17 cellular contexts compared by ENCODE assay signal in genomic region chr12:86777335-86777734, GRCh38.
"Had no signal": no experiment of that assay in that cellular context is flagged by ENCODE, and none has a peak within 500 bp of the region (broad histone marks: within the 10 kb centered on the region; RNA-seq: fewer than 3 reads in every experiment).

No MANE protein-coding gene starts in this region.

- H3K9ac ChIP-seq: neural progenitor cell had no signal

- H3K36me3 ChIP-seq: esophagus squamous epithelium, neural progenitor cell, ovary, sigmoid colon had no signal

- H3K4me3 ChIP-seq: coronary artery, esophagus squamous epithelium, neural progenitor cell, ovary, sigmoid colon, testis had no signal

- H3K4me1 ChIP-seq: esophagus squamous epithelium, foreskin keratinocyte, neural progenitor cell, sigmoid colon, testis had no signal

- ATAC-seq: activated naive CD8-positive, alpha-beta T cell treated with anti-CD3 and anti-CD28 coated beads, Interleukin-2, amount 50 U/mL, for 24 hours; activated T-helper 17 cell treated with anti-CD3 and anti-CD28 coated beads, Interleukin-2, amount 50 U/mL, for 72 hours; foreskin keratinocyte; stimulated activated naive CD8-positive, alpha-beta T cell treated with anti-CD3 and anti-CD28 coated beads, Interleukin-15, amount 100 ng/mL, for 72 hours had no signal

- DNase-seq: activated CD4-positive, alpha-beta T cell treated with anti-CD3 and anti-CD28 coated beads, Interleukin-2, amount 50 U/mL, for 1 hour; activated naive CD4-positive, alpha-beta T cell treated with anti-CD3 and anti-CD28 coated beads for 36 hours; activated naive CD8-positive, alpha-beta T cell treated with anti-CD3 and anti-CD28 coated beads, Interleukin-2, amount 50 U/mL, for 24 hours; aorta; esophagus squamous epithelium; foreskin keratinocyte; immature natural killer cell; naive B cell; ovary; sigmoid colon; stimulated activated CD4-positive, alpha-beta T cell treated with anti-CD3 and anti-CD28 coated beads, Interleukin-1b, Interleukin-23, amount 100 ng/mL, for 48 hours; stimulated activated naive CD8-positive, alpha-beta T cell treated with anti-CD3 and anti-CD28 coated beads, Interleukin-15, amount 100 ng/mL, for 72 hours; testis had no signal

- H3K4me2 ChIP-seq: neural progenitor cell had no signal

- H3K9me3 ChIP-seq: esophagus squamous epithelium, ovary, sigmoid colon, testis had no signal

- H3K4me1 Mint-ChIP-seq: activated naive CD8-positive, alpha-beta T cell treated with anti-CD3 and anti-CD28 coated beads, Interleukin-2, amount 50 U/mL, for 24 hours; activated T-helper 17 cell treated with anti-CD3 and anti-CD28 coated beads, Interleukin-2, amount 50 U/mL, for 72 hours; central memory CD8-positive, alpha-beta T cell; immature natural killer cell; naive B cell; neural progenitor cell; stimulated activated naive CD8-positive, alpha-beta T cell treated with anti-CD3 and anti-CD28 coated beads, Interleukin-15, amount 100 ng/mL, for 72 hours had no signal

- H3K27ac ChIP-seq: coronary artery, esophagus squamous epithelium, foreskin keratinocyte, neural progenitor cell, ovary, sigmoid colon, testis had no signal

- H3K27ac Mint-ChIP-seq: activated naive CD4-positive, alpha-beta T cell treated with anti-CD3 and anti-CD28 coated beads for 36 hours; activated naive CD8-positive, alpha-beta T cell treated with anti-CD3 and anti-CD28 coated beads, Interleukin-2, amount 50 U/mL, for 24 hours; activated T-helper 17 cell treated with anti-CD3 and anti-CD28 coated beads, Interleukin-2, amount 50 U/mL, for 72 hours; immature natural killer cell; naive B cell; neural progenitor cell; stimulated activated naive CD8-positive, alpha-beta T cell treated with anti-CD3 and anti-CD28 coated beads, Interleukin-15, amount 100 ng/mL, for 72 hours had no signal

- H3K27me3 Mint-ChIP-seq: activated naive CD8-positive, alpha-beta T cell treated with anti-CD3 and anti-CD28 coated beads, Interleukin-2, amount 50 U/mL, for 24 hours; activated T-helper 17 cell treated with anti-CD3 and anti-CD28 coated beads, Interleukin-2, amount 50 U/mL, for 72 hours; central memory CD8-positive, alpha-beta T cell; naive B cell; stimulated activated naive CD8-positive, alpha-beta T cell treated with anti-CD3 and anti-CD28 coated beads, Interleukin-15, amount 100 ng/mL, for 72 hours had no signal

- H3K27me3 ChIP-seq: esophagus squamous epithelium, foreskin keratinocyte, neural progenitor cell, ovary, sigmoid colon, testis had no signal

- H3K4me3 Mint-ChIP-seq: activated naive CD4-positive, alpha-beta T cell treated with anti-CD3 and anti-CD28 coated beads for 36 hours; activated naive CD8-positive, alpha-beta T cell treated with anti-CD3 and anti-CD28 coated beads, Interleukin-2, amount 50 U/mL, for 24 hours; activated T-helper 17 cell treated with anti-CD3 and anti-CD28 coated beads, Interleukin-2, amount 50 U/mL, for 72 hours; central memory CD8-positive, alpha-beta T cell; immature natural killer cell; naive B cell; neural progenitor cell; stimulated activated naive CD8-positive, alpha-beta T cell treated with anti-CD3 and anti-CD28 coated beads, Interleukin-15, amount 100 ng/mL, for 72 hours had no signal

- H3K9me3 Mint-ChIP-seq: activated naive CD8-positive, alpha-beta T cell treated with anti-CD3 and anti-CD28 coated beads, Interleukin-2, amount 50 U/mL, for 24 hours; neural progenitor cell had no signal

- H2AFZ ChIP-seq: neural progenitor cell had no signal

- H3K36me3 Mint-ChIP-seq: naive B cell, neural progenitor cell had no signal
